21 cellular contexts compared by ENCODE assay signal in genomic region chr13:30107126-30107525, GRCh38.
DNase-seq lines count a peak whose midpoint lies in the region; ATAC-seq and TF ChIP-seq lines count a peak whose summit lies in the region.
"Had no signal": no experiment of that assay in that cellular context is flagged by ENCODE, and none has a peak within 500 bp of the region (broad histone marks: within the 10 kb centered on the region; RNA-seq: fewer than 3 reads in every experiment).

No MANE protein-coding gene starts in this region.

- no peaks in the 10 kb centered on the region for H3F3A ChIP-seq in PC-3 (ENCODE audit: low read length, unreplicated experiment)

- CTCF ChIA-PET in PC-3 (lab: Charles Lee), result no interaction called here

- H3K4me2 ChIP-seq in PC-3 (ENCODE audit: low read length), result no peak overlapping the region
- H3K4me2 ChIP-seq: A549 had no signal

- H3K27me3 ChIP-seq in PC-3 (ENCODE audit: low read length), result no peaks in the 10 kb centered on the region
- H3K27me3 ChIP-seq: heart right ventricle, pancreas had no signal

- TF ChIP-seq CTCF in PC-3 (conservative IDR thresholded peaks at IDR 0.05; ENCODE audit: low read depth, low read length), result no peak

- 0 out of 2 replicates have a peak overlapping the region, but pooled peaks have one; percentile 3 for H2AFZ ChIP-seq in PC-3 (ENCODE audit: low read length)

- H3K4me1 ChIP-seq in PC-3 (ENCODE audit: insufficient read depth, low read length), result peaks cover 17% of the 10 kb centered on the region; the same call in 1 of the 2 replicates
- H3K4me1 ChIP-seq: A549, pancreas had no signal

- ATAC-seq in Right ventricle myocardium inferior, result no peak
- no peak for ATAC-seq in PC-3
- no peak for ATAC-seq in GM19395 (IDR thresholded peaks at IDR 0.05; ENCODE audit: unreplicated experiment)
- ATAC-seq: activated T-cell treated with anti-CD3 and anti-CD28 coated beads, Interleukin-2, amount 50 U/mL, for 72 hours had no signal

- H4K20me1 ChIP-seq in PC-3 (ENCODE audit: low read length), result no peaks in the 10 kb centered on the region

- no peaks in the 10 kb centered on the region for H3K9me2 ChIP-seq in PC-3 (replicated peaks; ENCODE audit: low read length)

- peak; percentile 66 for DNase-seq in cardiac septum (ENCODE audit: low spot score)
- no peak for DNase-seq in Right ventricle myocardium inferior (ENCODE audit: missing footprints)
- DNase-seq in PC-3, result no peak
- DNase-seq in mesenteric fat pad (ENCODE audit: low spot score), result peak; percentile 75
- no peak for DNase-seq in HuH-7.5 (ENCODE audit: low spot score)
- DNase-seq in HPDE6-E6E7 (ENCODE audit: extremely low spot score), result no peak
- DNase-seq in NAMALWA (ENCODE audit: low spot score), result no peak
- DNase-seq: activated CD4-positive, CD25-positive, alpha-beta regulatory T cell; activated CD8-positive, alpha-beta memory T cell treated with anti-CD3 and anti-CD28 coated beads for 24 hours; activated T-cell treated with anti-CD3 and anti-CD28 coated beads, Interleukin-2, amount 50 U/mL, for 72 hours; heart right ventricle; immature natural killer cell; NCI-H1417; NCI-H2171; NCI-H526; OCI-M1; pancreas; T-helper 9 cell had no signal

- no TSS peak for BruUV-seq in PC-3 (replicated peaks; lab: Mats Ljungman, UMichigan)

- H3K79me2 ChIP-seq in PC-3 (ENCODE audit: low read length), result no peaks in the 10 kb centered on the region

- POLR2A ChIA-PET in PC-3 (lab: Charles Lee; ENCODE audit: unreplicated experiment), result no interaction called here

- no peak overlapping the region for H3K9ac ChIP-seq in PC-3 (ENCODE audit: low read length)

- H3K36me3 ChIP-seq in PC-3 (ENCODE audit: low read depth, low read length), result no peaks in the 10 kb centered on the region
- H3K36me3 ChIP-seq: heart right ventricle, pancreas had no signal

- H3K9me3 ChIP-seq in PC-3 (ENCODE audit: low read length), result no peaks in the 10 kb centered on the region
- H3K9me3 ChIP-seq: A549, heart right ventricle, pancreas had no signal

- H3K27ac ChIP-seq in PC-3 (ENCODE audit: low read length), result no peak overlapping the region
- H3K27ac ChIP-seq: A549, C4-2B, heart right ventricle, pancreas had no signal

- intact Hi-C loops in cardiac septum (cut with DNase I) (no loop called here), Right ventricle myocardium inferior (cut with DNase I) (no loop called here), PC-3 (cut with micrococcal nuclease) (no loop called here)

- no peak overlapping the region for H3K4me3 ChIP-seq in PC-3 (ENCODE audit: low read length)
- H3K4me3 ChIP-seq: A549, heart right ventricle, pancreas had no signal

Comparison
In these comparisons a context has a peak if more than half of its experiments do, and no peak if none do; other contexts are left out.
1. DNase-seq: peak in cardiac septum (single experiment) and mesenteric fat pad (single experiment); none in Right ventricle myocardium inferior (single experiment), PC-3 (single experiment), HuH-7.5 (single experiment), HPDE6-E6E7 (single experiment) and NAMALWA (single experiment).